ENCODE assay signal across 9 cellular contexts in genomic region chr2:42124051-42124813, GRCh38. TPM values are rescaled to one million over a fixed set of nuclear protein-coding genes. Genes with fewer than 3 reads are reported as not detected.
DNase-seq lines count a peak whose midpoint lies in the region; ATAC-seq and TF ChIP-seq lines count a peak whose summit lies in the region.
"Had no signal": no experiment of that assay in that cellular context is flagged by ENCODE, and none has a peak within 500 bp of the region (broad histone marks: within the 10 kb centered on the region; RNA-seq: fewer than 3 reads in every experiment).

No MANE protein-coding gene starts in this region.

- H3K36me3 Mint-ChIP-seq in natural killer cell (no peaks in the 10 kb centered on the region), endodermal cell (ENCODE audit: low read depth) (no peaks in the 10 kb centered on the region)

- no peaks in the 10 kb centered on the region for H3K36me3 ChIP-seq in OCI-LY7 (ENCODE audit: insufficient read depth, low read length)
- H3K36me3 ChIP-seq in endodermal cell (ENCODE audit: control insufficient read depth, insufficient read depth, low read length), result no peaks in the 10 kb centered on the region

- H3K27ac ChIP-seq in OCI-LY7 (ENCODE audit: low read depth, low read length, poor library complexity, severe bottlenecking) (peak overlapping the region; percentile 16), endodermal cell (ENCODE audit: low read depth, low read length) (no peak overlapping the region)
- H3K27ac ChIP-seq: GM23248 had no signal

- TF ChIP-seq CTCF in OCI-LY7 (conservative IDR thresholded peaks at IDR 0.05; ENCODE audit: low read length), result no peak
- no peak for TF ChIP-seq CTCF in natural killer cell (IDR thresholded peaks at IDR 0.05)
- TF ChIP-seq CTCF in endodermal cell (conservative IDR thresholded peaks at IDR 0.05), result no peak

- POLR2A ChIA-PET in OCI-LY7 (lab: Charles Lee) (interaction anchor here (0.6 to 1.7 kb wide), 6 partner anchors 7 to 36 kb away, joined by 3 to 9 read pairs (median 5); no protein-coding TSS in a partner anchor), HEK293T (lab: Yijun Ruan, JAX) (no interaction called here)

- DNase-seq in OCI-LY7 (ENCODE audit: low spot score), result peak; percentile 51
- no peak for DNase-seq in natural killer cell
- DNase-seq in LoVo (ENCODE audit: low spot score), result no peak
- no peak for DNase-seq in stimulated activated CD4-positive, alpha-beta T cell treated with anti-CD3 and anti-CD28 coated beads, Interleukin-1b, Interleukin-23, amount 100 ng/mL, for 48 hours
- no peak for DNase-seq in HEK293T (ENCODE audit: extremely low spot score)
- DNase-seq in endodermal cell, result no peak
- DNase-seq: GM23248 had no signal

- H3K9me3 ChIP-seq in OCI-LY7 (ENCODE audit: low read length) (peaks cover 9% of the 10 kb centered on the region; the same call in 1 of the 2 replicates), endodermal cell (ENCODE audit: control insufficient read depth, low read length) (peaks cover 4% of the 10 kb centered on the region)

- peak overlapping the region; percentile 81 for H2AFZ ChIP-seq in OCI-LY7 (ENCODE audit: low read length)
- H2AFZ ChIP-seq: GM23248 had no signal

- H3K27me3 Mint-ChIP-seq in natural killer cell (ENCODE audit: low read depth in 2 of 2), result peaks cover 0 to 6% of the 10 kb centered on the region in 2 donors
- no peaks in the 10 kb centered on the region for H3K27me3 Mint-ChIP-seq in endodermal cell (ENCODE audit: insufficient read depth)

- H3K4me3 Mint-ChIP-seq in natural killer cell, result peak overlapping the region; percentile 9
- H3K4me3 Mint-ChIP-seq in endodermal cell, result no peak overlapping the region

- H3K4me2 ChIP-seq in OCI-LY7 (ENCODE audit: low read length), result peak overlapping the region; percentile 47

- CTCF ChIA-PET in OCI-LY7 (lab: Charles Lee; ENCODE audit: unreplicated experiment), result interaction anchor here (1.1 kb wide), 1 partner anchor 8 kb away, joined by 4 read pairs; no protein-coding TSS in a partner anchor
- CTCF ChIA-PET in HEK293T (lab: Yijun Ruan, JAX), result no interaction called here

- H3K9me3 Mint-ChIP-seq in natural killer cell (peaks cover 2 to 3% of the 10 kb centered on the region in 2 donors), endodermal cell (no peaks in the 10 kb centered on the region)

- H3K4me3 ChIP-seq in OCI-LY7 (ENCODE audit: low read depth, low read length, poor library complexity, severe bottlenecking), result no peak overlapping the region
- no peak overlapping the region for H3K4me3 ChIP-seq in endodermal cell (ENCODE audit: low read length)
- H3K4me3 ChIP-seq: GM23248 had no signal

- no peaks in the 10 kb centered on the region for H3K27me3 ChIP-seq in endodermal cell (ENCODE audit: control insufficient read depth, insufficient read depth, low read length, poor library complexity, severe bottlenecking)

- WGBS in endodermal cell (ENCODE audit: insufficient coverage in 1 of 2, insufficient read length in 1 of 2), 2 experiments, result 92 to 100% methylated on average over 5 to 7 of the region's 7 CpGs

- intact Hi-C loops in OCI-LY7 (cut with micrococcal nuclease; ENCODE audit: unreplicated experiment) (no loop called here), natural killer cell (cut with micrococcal nuclease) (no loop called here)

- H3K27ac Mint-ChIP-seq in natural killer cell, result peak overlapping the region; percentile 49 to 77
- no peak overlapping the region for H3K27ac Mint-ChIP-seq in endodermal cell

- H4K20me1 ChIP-seq in OCI-LY7 (ENCODE audit: insufficient read depth, low read length), result no peaks in the 10 kb centered on the region

- peak; percentile 70 for ATAC-seq in GM18870 (IDR thresholded peaks at IDR 0.05; ENCODE audit: unreplicated experiment)
- ATAC-seq in HG02678 (IDR thresholded peaks at IDR 0.05; ENCODE audit: unreplicated experiment), result peak; percentile 51
- ATAC-seq in natural killer cell, result peak; percentile 75 to 89 (median 85)

- no peaks in the 10 kb centered on the region for H3K9me2 ChIP-seq in OCI-LY7 (ENCODE audit: insufficient read depth, low read length)

- H3K79me2 ChIP-seq in OCI-LY7 (ENCODE audit: insufficient read depth, low read depth, low read length), result no peaks in the 10 kb centered on the region

- BruUV-seq in OCI-LY7 (replicated peaks; lab: Mats Ljungman, UMichigan), result no TSS peak

- H3K4me1 ChIP-seq in OCI-LY7 (ENCODE audit: insufficient read depth, low read length, poor library complexity, severe bottlenecking), result peaks cover 61% of the 10 kb centered on the region
- peaks cover 10% of the 10 kb centered on the region for H3K4me1 ChIP-seq in endodermal cell (ENCODE audit: control insufficient read depth, insufficient read depth, low read length)

- H3K4me1 Mint-ChIP-seq in natural killer cell, result peaks cover 35 to 40% of the 10 kb centered on the region in 2 donors
- H3K4me1 Mint-ChIP-seq in endodermal cell, result peaks cover 28% of the 10 kb centered on the region

- no peak overlapping the region for H3K9ac ChIP-seq in endodermal cell (ENCODE audit: extremely low read depth, low read length, poor library complexity, severe bottlenecking)
- H3K9ac ChIP-seq: GM23248 had no signal

TF ChIP-seq in HEK293T, 16 proteins besides CTCF, POLR2A, EP300 and RAD21:
- no peak for TF ChIP-seq LEF1 (IDR thresholded peaks at IDR 0.05; ENCODE audit: borderline replicate concordance)
- no peak for TF ChIP-seq CTBP1 (IDR thresholded peaks at IDR 0.05; ENCODE audit: borderline replicate concordance)
- no peak for TF ChIP-seq ARNT (IDR thresholded peaks at IDR 0.05)
- TF ChIP-seq BHLHE40 (IDR thresholded peaks at IDR 0.05; ENCODE audit: borderline replicate concordance), result no peak
- no peak for TF ChIP-seq TARDBP (IDR thresholded peaks at IDR 0.05)
- no peak for TF ChIP-seq L3MBTL2 (conservative IDR thresholded peaks at IDR 0.05)

RNA-seq across cellular contexts. Expression of gene EML4, which starts 44.9 kb away (rescaled TPM):
- total RNA-seq in OCI-LY7 (2014; rRNA removed; shearing (Covaris generic)), result 36.6 and 37.1 TPM in 2 replicates
- total RNA-seq in OCI-LY7 (2022) (43.2 and 47.7 TPM in 2 replicates), natural killer cell (100 to 1,000 TPM in 1 of 3 donors, 10 to 100 TPM in 2; 88.4 to 136 (median 91.5) TPM), endodermal cell (10 to 100 TPM; 84.6 to 90.9 TPM)
- 63.3 TPM for polyA plus RNA-seq in endodermal cell (2013, experiment 1 of 2)
- polyA plus RNA-seq in endodermal cell (2013, experiment 2 of 2), result 67.9 TPM
